ENCODE assay signal across 14 cellular contexts in the genomic region with DNA sequence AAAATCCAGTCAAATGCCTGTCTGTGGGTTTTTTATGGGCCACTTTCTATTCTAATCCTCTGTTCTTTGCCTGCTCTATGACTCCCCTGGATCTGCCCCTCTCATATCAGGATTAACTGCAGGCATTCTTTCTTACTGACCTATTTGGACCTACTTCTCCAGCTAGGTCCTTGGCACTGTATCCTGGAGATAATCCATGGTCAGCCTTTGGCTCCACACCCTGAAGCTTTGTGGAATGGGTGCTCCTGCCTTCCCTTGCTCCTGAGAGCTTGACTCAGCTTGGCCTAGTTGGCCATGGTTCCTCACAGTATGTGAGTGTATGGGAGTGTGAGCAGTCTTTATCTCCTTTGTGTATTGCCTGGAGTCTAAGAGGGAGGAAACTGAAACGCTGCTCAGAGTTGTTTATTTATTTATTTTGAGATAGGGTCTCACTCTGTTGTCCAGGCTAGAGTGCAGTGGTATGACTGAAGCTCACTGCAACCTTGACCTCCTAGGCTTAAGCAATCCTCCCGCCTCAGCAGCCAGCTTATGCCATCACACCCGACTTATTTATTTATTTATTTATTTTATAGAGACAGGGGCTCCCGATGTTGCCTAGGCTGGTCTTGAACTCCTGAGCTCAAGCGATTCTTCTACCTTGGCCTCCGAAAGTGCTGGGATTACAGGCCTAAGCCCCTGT. TPM values are rescaled to one million over a fixed set of nuclear protein-coding genes. Genes with fewer than 3 reads are reported as not detected.
A peak's percentile ranks its signal among the peaks of the same experiment; 100 is the strongest.
DNase-seq lines count a peak whose midpoint lies in the region; ATAC-seq, FAIRE-seq and TF ChIP-seq lines count a peak whose summit lies in the region.
"Had no signal": no experiment of that assay in that cellular context is flagged by ENCODE, and none has a peak within 500 bp of the region (broad histone marks: within the 10 kb centered on the region; RNA-seq: fewer than 3 reads in every experiment).

No MANE protein-coding gene starts in this region.

- 83 to 85% methylated on average over 6 of the region's 6 CpGs for WGBS in pancreas, 2 donors

- H3K27me3 ChIP-seq in Karpas-422 (ENCODE audit: low read length) (no peaks in the 10 kb centered on the region), pancreas (no peaks in the 10 kb centered on the region)
- H3K27me3 ChIP-seq: adrenal gland had no signal

- H2AFZ ChIP-seq in Karpas-422 (ENCODE audit: low read length), result 0 out of 2 replicates have a peak overlapping the region, but pooled peaks have one; percentile 39

- ATAC-seq in pancreas (peak; percentile 31 to 58 (median 56)), GM19035 (IDR thresholded peaks at IDR 0.05; ENCODE audit: unreplicated experiment) (no peak)
- ATAC-seq: WTC11 had no signal

- H4K20me1 ChIP-seq in Karpas-422 (ENCODE audit: insufficient read depth, low read depth, low read length), result no peaks in the 10 kb centered on the region

- no peak for FAIRE-seq in pancreas (lab: Jason Lieb, UNC)

- no peak overlapping the region for H3K4me3 ChIP-seq in AG10803 (ENCODE audit: low read length)
- no peak overlapping the region for H3K4me3 ChIP-seq in Karpas-422 (ENCODE audit: low read length)
- no peak overlapping the region for H3K4me3 ChIP-seq in fibroblast of mammary gland (ENCODE audit: control insufficient read depth, low read depth, low read length)
- H3K4me3 ChIP-seq in pancreas, result no peak overlapping the region
- H3K4me3 ChIP-seq: adrenal gland, HAP-1 had no signal

- H3K9me2 ChIP-seq in Karpas-422 (replicated peaks; ENCODE audit: insufficient read depth, low read length), result no peaks in the 10 kb centered on the region

- H3K4me1 ChIP-seq in Karpas-422 (ENCODE audit: low read length) (peaks cover 26% of the 10 kb centered on the region), pancreas (no peaks in the 10 kb centered on the region)
- H3K4me1 ChIP-seq: adrenal gland had no signal

- H3K36me3 ChIP-seq in Karpas-422 (ENCODE audit: insufficient read depth, low read length), result no peaks in the 10 kb centered on the region
- no peaks in the 10 kb centered on the region for H3K36me3 ChIP-seq in pancreas
- H3K36me3 ChIP-seq: adrenal gland, HAP-1 had no signal

- TF ChIP-seq CTCF in AG10803 (conservative IDR thresholded peaks at IDR 0.05; ENCODE audit: low read length), result no peak
- TF ChIP-seq CTCF in fibroblast of mammary gland (conservative IDR thresholded peaks at IDR 0.05; ENCODE audit: control insufficient read depth, insufficient read depth, low read depth, low read length), result no peak
- no peak for TF ChIP-seq CTCF in pancreas (IDR thresholded peaks at IDR 0.05)

- no peak overlapping the region; the same call in 1 of the 2 replicates for H3K27ac ChIP-seq in Karpas-422 (ENCODE audit: low read length)
- no peak overlapping the region for H3K27ac ChIP-seq in pancreas
- H3K27ac ChIP-seq: adrenal gland had no signal

- H3K79me2 ChIP-seq in Karpas-422 (ENCODE audit: low read length), result no peaks in the 10 kb centered on the region

- no peak overlapping the region for H3K4me2 ChIP-seq in Karpas-422 (ENCODE audit: low read depth, low read length, poor library complexity, severe bottlenecking)

- 0 out of 2 replicates have a peak, but pooled peaks cover 3% of the 10 kb centered on the region for H3K9me3 ChIP-seq in Karpas-422 (ENCODE audit: low read length)
- no peaks in the 10 kb centered on the region for H3K9me3 ChIP-seq in pancreas
- H3K9me3 ChIP-seq: adrenal gland, HAP-1 had no signal

- intact Hi-C loops in pancreas (cut with DNase I), result no loop called here

- peak; percentile 45 for DNase-seq in AG10803 (ENCODE audit: low read depth)
- DNase-seq in Karpas-422, result no peak
- peak; percentile 26 for DNase-seq in fibroblast of mammary gland (ENCODE audit: low read depth)
- peak in 2 of 6 donors; percentile 3 to 17 for DNase-seq in pancreas
- DNase-seq in cerebellar cortex (ENCODE audit: low spot score), result no peak
- DNase-seq in HUDEP-2 (lab: John Stamatoyannopoulos, UW; ENCODE audit: unreplicated experiment in 76 of 76), result no peak
- no peak for DNase-seq in cortex of kidney (lab: John Stamatoyannopoulos, UW)
- DNase-seq: adrenal gland; MM.1S; NCI-H345; stimulated activated CD4-positive, alpha-beta T cell treated with anti-CD3 and anti-CD28 coated beads, Interleukin-2, amount 100 ng/mL, for 48 hours had no signal

- H3K9ac ChIP-seq in Karpas-422 (ENCODE audit: low read length), result no peak overlapping the region; the same call in 1 of the 2 replicates

RNA-seq across cellular contexts. Expression of a gene that starts 28.7 kb away (rescaled TPM):
- 24.7 and 25.7 TPM in 2 replicates for total RNA-seq in Karpas-422 (2014; rRNA removed; shearing (Covaris generic); ENCODE audit: low replicate concordance)
- total RNA-seq in pancreas, result 1 to 10 TPM; 2.4 to 5.2 (median 3.6) TPM
- 1 to 10 TPM; 1.4 to 2.4 TPM for polyA plus RNA-seq in pancreas

RNA-seq across cellular contexts. Expression of a gene that starts 57.6 kb away (rescaled TPM):
- 59.5 and 77.0 TPM in 2 replicates for total RNA-seq in Karpas-422 (2014; rRNA removed; shearing (Covaris generic); ENCODE audit: low replicate concordance)
- 10 to 100 TPM; 14.7 to 21.9 (median 19.5) TPM for total RNA-seq in pancreas
- 10 to 100 TPM; 15.9 to 19.3 TPM for polyA plus RNA-seq in pancreas

Comparison
In these comparisons a context has a peak if more than half of its experiments do, and no peak if none do; other contexts are left out.
1. DNase-seq: peak in AG10803 (single experiment) and fibroblast of mammary gland (single experiment); none in Karpas-422 (single experiment), cerebellar cortex (single experiment), HUDEP-2 (0 of 76) and cortex of kidney (single experiment).